26 cellular contexts compared by ENCODE assay signal in the genomic region with DNA sequence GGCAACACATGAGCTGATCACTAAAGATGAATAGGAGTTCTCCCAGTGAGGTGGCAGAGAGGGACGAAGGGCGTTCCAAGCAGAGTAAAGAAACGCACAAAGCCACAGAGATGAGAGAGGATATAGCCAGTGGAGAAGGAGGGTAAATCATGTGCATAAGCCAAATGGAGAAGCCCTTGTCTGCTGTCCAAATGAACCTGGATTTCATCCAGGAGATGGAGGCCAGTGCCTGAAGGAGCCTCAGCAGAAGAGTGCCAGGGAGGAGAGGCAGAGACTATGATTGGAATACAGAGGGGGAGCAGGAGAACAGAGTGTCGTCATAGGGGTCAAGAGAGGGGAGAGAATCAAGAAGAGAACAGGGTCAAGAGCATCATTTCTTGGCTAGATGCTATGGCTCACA. TPM values are rescaled to one million over a fixed set of nuclear protein-coding genes. Genes with fewer than 3 reads are reported as not detected.
"Had no signal": no experiment of that assay in that cellular context is flagged by ENCODE, and none has a peak within 500 bp of the region (broad histone marks: within the 10 kb centered on the region; RNA-seq: fewer than 3 reads in every experiment).

No MANE protein-coding gene starts in this region.

- DNase-seq: activated B cell treated with CpG ODN at 0.5 μM for 24 hours; activated CD4-positive, alpha-beta T cell treated with anti-CD3 and anti-CD28 coated beads for 1 hour; activated CD4-positive, alpha-beta T cell treated with anti-CD3 and anti-CD28 coated beads, Interleukin-2, amount 10 ng/mL, durations not matched to agents 24 days and 14 days; activated CD4-positive, alpha-beta T cell treated with anti-CD3 and anti-CD28 coated beads, Interleukin-2, amount 50 U/mL, for 48 hours; activated gamma-delta T cell; activated naive CD4-positive, alpha-beta T cell treated with anti-CD3 and anti-CD28 coated beads, Interleukin-2, amount 10 ng/mL, durations not matched to agents 7 days and 5 days; activated naive CD8-positive, alpha-beta T cell treated with anti-CD3 and anti-CD28 coated beads for 36 hours; activated T-cell treated with anti-CD3 and anti-CD28 coated beads for 4 hours; activated T-cell treated with anti-CD3 and anti-CD28 coated beads, Interleukin-2, amount 50 U/mL, for 48 hours; anterior cingulate cortex; central memory CD4-positive, alpha-beta T cell; Karpas-422; MM.1S; NCI-H1105; NCI-H1436; NCI-H1694 treated with DMSO at 0.1 percent for 48 hours; NCI-H2029 treated with DMSO at 0.1 percent for 48 hours; NCI-H345; NCI-H510A treated with DMSO at 0.1 percent for 48 hours; NCI-H69; PC-3; SHP77; SW 1271 had no signal

- H3K36me3 ChIP-seq: SJSA1 had no signal

- H3K27ac Mint-ChIP-seq: activated B cell treated with CpG ODN at 0.5 μM for 24 hours; activated CD4-positive, alpha-beta T cell treated with anti-CD3 and anti-CD28 coated beads, Interleukin-2, amount 10 ng/mL, durations not matched to agents 24 days and 14 days; activated naive CD4-positive, alpha-beta T cell treated with anti-CD3 and anti-CD28 coated beads, Interleukin-2, amount 10 ng/mL, durations not matched to agents 7 days and 5 days; activated naive CD8-positive, alpha-beta T cell treated with anti-CD3 and anti-CD28 coated beads for 36 hours; activated T-helper 17 cell treated with anti-CD3 and anti-CD28 coated beads, Interleukin-2, amount 50 U/mL, for 72 hours had no signal

- H3K4me3 Mint-ChIP-seq: activated B cell treated with CpG ODN at 0.5 μM for 24 hours; activated CD4-positive, alpha-beta T cell treated with anti-CD3 and anti-CD28 coated beads, Interleukin-2, amount 10 ng/mL, durations not matched to agents 24 days and 14 days; activated naive CD4-positive, alpha-beta T cell treated with anti-CD3 and anti-CD28 coated beads, Interleukin-2, amount 10 ng/mL, durations not matched to agents 7 days and 5 days; activated naive CD8-positive, alpha-beta T cell treated with anti-CD3 and anti-CD28 coated beads for 36 hours; activated T-helper 17 cell treated with anti-CD3 and anti-CD28 coated beads, Interleukin-2, amount 50 U/mL, for 72 hours had no signal

- H3K9me3 ChIP-seq: SJSA1 had no signal

- H3K4me3 ChIP-seq: K562, SJSA1 had no signal

- H3K27ac ChIP-seq: SJSA1 had no signal

- H3K36me3 Mint-ChIP-seq: activated naive CD4-positive, alpha-beta T cell treated with anti-CD3 and anti-CD28 coated beads, Interleukin-2, amount 10 ng/mL, durations not matched to agents 7 days and 5 days; activated naive CD8-positive, alpha-beta T cell treated with anti-CD3 and anti-CD28 coated beads for 36 hours had no signal

- H3K27me3 Mint-ChIP-seq: activated B cell treated with CpG ODN at 0.5 μM for 24 hours; activated naive CD8-positive, alpha-beta T cell treated with anti-CD3 and anti-CD28 coated beads for 36 hours had no signal

- H3K4me1 Mint-ChIP-seq: activated B cell treated with CpG ODN at 0.5 μM for 24 hours; activated naive CD4-positive, alpha-beta T cell treated with anti-CD3 and anti-CD28 coated beads, Interleukin-2, amount 10 ng/mL, durations not matched to agents 7 days and 5 days; activated naive CD8-positive, alpha-beta T cell treated with anti-CD3 and anti-CD28 coated beads for 36 hours; activated T-helper 17 cell treated with anti-CD3 and anti-CD28 coated beads, Interleukin-2, amount 50 U/mL, for 72 hours had no signal

- H3K9me3 Mint-ChIP-seq: activated B cell treated with CpG ODN at 0.5 μM for 24 hours had no signal

RNA-seq across cellular contexts. Expression of a gene that starts 48.9 kb away (rescaled TPM):
- total RNA-seq: activated naive CD8-positive, alpha-beta T cell treated with anti-CD3 and anti-CD28 coated beads for 36 hours; SJSA1 had no signal
